Comparison of ENCODE assay signal across 15 cellular contexts in genomic region chr15:62874064-62874463, GRCh38.
A peak's percentile ranks its signal among the peaks of the same experiment; 100 is the strongest.
DNase-seq lines count a peak whose midpoint lies in the region; ATAC-seq, FAIRE-seq and TF ChIP-seq lines count a peak whose summit lies in the region.
"Had no signal": no experiment of that assay in that cellular context is flagged by ENCODE, and none has a peak within 500 bp of the region (broad histone marks: within the 10 kb centered on the region; RNA-seq: fewer than 3 reads in every experiment).

No MANE protein-coding gene starts in this region.

- no peaks in the 10 kb centered on the region for H3K36me3 ChIP-seq in astrocyte (ENCODE audit: insufficient read depth, low read length)
- no peaks in the 10 kb centered on the region for H3K36me3 ChIP-seq in rectal smooth muscle tissue (ENCODE audit: control insufficient read depth, insufficient read depth, low read length)
- no peaks in the 10 kb centered on the region for H3K36me3 ChIP-seq in transverse colon
- H3K36me3 ChIP-seq: BLaER1 had no signal

- no peak overlapping the region for H2AK5ac ChIP-seq in H9 (ENCODE audit: insufficient read length, low read length)

- no peak overlapping the region for H2BK15ac ChIP-seq in H9 (ENCODE audit: low read depth, low read length)

- H3K4me1 ChIP-seq in astrocyte (ENCODE audit: insufficient read depth, low read length) (peaks cover 6% of the 10 kb centered on the region), rectal smooth muscle tissue (ENCODE audit: control insufficient read depth, insufficient read depth, low read length) (peaks cover 45% of the 10 kb centered on the region), transverse colon (peaks cover 6 to 53% (median 40%) of the 10 kb centered on the region in 4 donors), H9 (ENCODE audit: insufficient read depth, low read length) (peaks cover 2% of the 10 kb centered on the region; the same call in 1 of the 2 replicates)
- H3K4me1 ChIP-seq: Caco-2 had no signal

- TF ChIP-seq POLR2A in transverse colon (IDR thresholded peaks at IDR 0.05): no peak

- in situ Hi-C loops in transverse colon (cut with MboI; ENCODE audit: low pct_ligation_motif_present in 1 of 4, low pct_unique_long_range_greater_than_20kb in 1 of 4, low sequenced_read_pairs in 3 of 4): no loop called here

- no peak overlapping the region for H3K27ac ChIP-seq in astrocyte (ENCODE audit: low read depth, low read length)
- H3K27ac ChIP-seq in rectal smooth muscle tissue (ENCODE audit: low read depth, low read length): peak overlapping the region; percentile 95
- H3K27ac ChIP-seq in transverse colon: peak overlapping the region; percentile 70 to 85 (median 78)
- H3K27ac ChIP-seq in H9 (ENCODE audit: insufficient read length, low read depth, low read length): no peak overlapping the region
- H3K27ac ChIP-seq: BLaER1, HL-60 had no signal

- FAIRE-seq in astrocyte (lab: Jason Lieb, UNC) (no peak), D721Med (lab: Jason Lieb, UNC) (no peak)

- H3K9me3 Mint-ChIP-seq in astrocyte (ENCODE audit: unreplicated experiment) (peaks cover 10% of the 10 kb centered on the region), H9 (peaks cover 6 to 8% of the 10 kb centered on the region in 2 experiments)

- H3K36me3 Mint-ChIP-seq in astrocyte (ENCODE audit: low read depth, unreplicated experiment) (no peaks in the 10 kb centered on the region), H9 (ENCODE audit: insufficient read depth in 1 of 3, low read depth in 3 of 3) (peaks cover 2 to 14% (median 5%) of the 10 kb centered on the region in 3 experiments; a peak in 5 of 7 replicates)
- H3K36me3 Mint-ChIP-seq: CD8-positive, alpha-beta memory T cell had no signal

- peak overlapping the region; percentile 89 for H3K27ac Mint-ChIP-seq in astrocyte (ENCODE audit: unreplicated experiment)
- peak overlapping the region in 1 of 3 experiments; percentile 18; a peak in 1 of 7 replicates for H3K27ac Mint-ChIP-seq in H9
- H3K27ac Mint-ChIP-seq: CD8-positive, alpha-beta memory T cell had no signal

- no peaks in the 10 kb centered on the region for H3K9me3 ChIP-seq in astrocyte (ENCODE audit: insufficient read depth, low read depth, low read length)
- H3K9me3 ChIP-seq in transverse colon: no peaks in the 10 kb centered on the region
- no peaks in the 10 kb centered on the region for H3K9me3 ChIP-seq in H9 (ENCODE audit: control insufficient read depth, low read depth, low read length)
- H3K9me3 ChIP-seq: BLaER1, Caco-2 had no signal

- H2BK12ac ChIP-seq in H9 (ENCODE audit: insufficient read length, low read depth, low read length): no peak overlapping the region

- H4K5ac ChIP-seq in H9 (ENCODE audit: insufficient read length, low read depth, low read length): no peak overlapping the region

- H3K23ac ChIP-seq in H9 (ENCODE audit: insufficient read length, low read depth, low read length): no peak overlapping the region

- no peak overlapping the region for H3K4me3 ChIP-seq in astrocyte (ENCODE audit: insufficient read depth, low read depth, low read length)
- H3K4me3 ChIP-seq in rectal smooth muscle tissue (ENCODE audit: low read length): no peak overlapping the region
- H3K4me3 ChIP-seq in transverse colon: no peak overlapping the region
- H3K4me3 ChIP-seq: BLaER1 had no signal

- no peak overlapping the region for H3K4me2 ChIP-seq in astrocyte (ENCODE audit: low read length)
- H3K4me2 ChIP-seq in H9 (ENCODE audit: insufficient read depth, insufficient read length, low read length): no peak overlapping the region
- H3K4me2 ChIP-seq: BLaER1 had no signal

- no peak overlapping the region for H4K8ac ChIP-seq in H9 (replicated peaks; ENCODE audit: insufficient read length, low read depth, low read length)

- no peak overlapping the region for H2BK5ac ChIP-seq in H9 (ENCODE audit: insufficient read length, low read length)

- H2BK120ac ChIP-seq in H9 (ENCODE audit: low read depth, low read length, poor library complexity, severe bottlenecking): no peak overlapping the region

- H3K4me1 Mint-ChIP-seq in astrocyte (ENCODE audit: low read depth, unreplicated experiment) (peaks cover 13% of the 10 kb centered on the region), H9 (peaks cover 38% of the 10 kb centered on the region in 2 experiments)
- H3K4me1 Mint-ChIP-seq: CD8-positive, alpha-beta memory T cell had no signal

- no peak overlapping the region for H3T11ph ChIP-seq in H9 (ENCODE audit: low read length)

- H3K14ac ChIP-seq in H9 (ENCODE audit: insufficient read depth, low read length): no peak overlapping the region

- H3K79me1 ChIP-seq in H9 (ENCODE audit: insufficient read depth, low read depth, low read length, poor library complexity, severe bottlenecking): no peaks in the 10 kb centered on the region

- TF ChIP-seq EP300 in transverse colon (IDR thresholded peaks at IDR 0.05; ENCODE audit: low read depth): no peak

- H3K27me3 Mint-ChIP-seq in astrocyte (ENCODE audit: low read depth, unreplicated experiment) (no peaks in the 10 kb centered on the region), H9 (ENCODE audit: low read depth) (peaks cover 7% of the 10 kb centered on the region)

- H3K4ac ChIP-seq in H9 (ENCODE audit: low read depth, low read length): no peak overlapping the region

- H3K23me2 ChIP-seq in H9 (ENCODE audit: insufficient read length, low read depth, low read length, poor library complexity, severe bottlenecking): no peaks in the 10 kb centered on the region

- H4K91ac ChIP-seq in H9 (ENCODE audit: insufficient read length, low read depth, low read length): no peak overlapping the region

- H3K9ac ChIP-seq in astrocyte (ENCODE audit: low read length) (no peak overlapping the region), rectal smooth muscle tissue (ENCODE audit: low read length) (no peak overlapping the region), H9 (ENCODE audit: extremely low read depth, insufficient read length, low read length) (no peak overlapping the region)
- H3K9ac ChIP-seq: BLaER1 had no signal

- DNase-seq in astrocyte (ENCODE audit: low read depth): no peak
- no peak for DNase-seq in left colon
- no peak for DNase-seq in transverse colon
- no peak for DNase-seq in GM10266 (ENCODE audit: extremely low spot score)
- no peak for DNase-seq in H9
- DNase-seq in D721Med (ENCODE audit: insufficient read length, low spot score): no peak
- DNase-seq: 8988T; AML-193; Caco-2; CD8-positive, alpha-beta memory T cell; DMS53; GF-D8 had no signal

- intact Hi-C loops in left colon (cut with DNase I, micrococcal nuclease): no loop called here
- intact Hi-C loops in transverse colon (cut with DNase I; ENCODE audit: low total_unique reads): no loop called here

- H4K20me1 ChIP-seq in astrocyte (ENCODE audit: insufficient read depth, low read length): no peaks in the 10 kb centered on the region
- H4K20me1 ChIP-seq in H9 (ENCODE audit: control insufficient read depth, insufficient read depth, insufficient read length): no peaks in the 10 kb centered on the region
- H4K20me1 ChIP-seq: BLaER1 had no signal

- H3K4me3 Mint-ChIP-seq in astrocyte (ENCODE audit: unreplicated experiment) (no peak overlapping the region), H9 (no peak overlapping the region)
- H3K4me3 Mint-ChIP-seq: CD8-positive, alpha-beta memory T cell had no signal

- H3K79me2 ChIP-seq in astrocyte (ENCODE audit: insufficient read depth, low read length): no peaks in the 10 kb centered on the region
- no peaks in the 10 kb centered on the region for H3K79me2 ChIP-seq in H9 (ENCODE audit: insufficient read depth, low read length)

- no peak overlapping the region for H3K56ac ChIP-seq in H9 (ENCODE audit: insufficient read length, low read depth, low read length)

- peak; percentile 82 for ATAC-seq in left colon

- WGBS in transverse colon (ENCODE audit: low coverage in 1 of 2), 2 donors: 53 to 54% methylated on average over 3 of the region's 3 CpGs
- no CpG with 5 or more reads among the region's 3 CpGs for WGBS in H9 (ENCODE audit: extremely low coverage, insufficient read length, low lambda C conversion rate)

- H2AFZ ChIP-seq in astrocyte (ENCODE audit: low read depth, low read length) (no peak overlapping the region), H9 (ENCODE audit: low read length) (no peak overlapping the region)

- no peak overlapping the region for H2BK20ac ChIP-seq in H9 (ENCODE audit: low read depth, low read length, poor library complexity, severe bottlenecking)

- H3K18ac ChIP-seq in H9 (ENCODE audit: insufficient read length, low read depth, low read length): no peak overlapping the region

- TF ChIP-seq CTCF in astrocyte (IDR thresholded peaks at IDR 0.05; ENCODE audit: insufficient read depth, low read depth, low read length): no peak
- TF ChIP-seq CTCF in transverse colon (IDR thresholded peaks at IDR 0.05): no peak
- no peak for TF ChIP-seq CTCF in GM10266 (IDR thresholded peaks at IDR 0.05; ENCODE audit: control insufficient read depth, insufficient read depth, low read depth, missing control alignments)
- no peak for TF ChIP-seq CTCF in H9 (conservative IDR thresholded peaks at IDR 0.05)
- no peak for TF ChIP-seq CTCF in D721Med (IDR thresholded peaks at IDR 0.05; ENCODE audit: insufficient read depth, missing control alignments)

- H3K27me3 ChIP-seq in astrocyte (ENCODE audit: insufficient read depth, low read length) (no peaks in the 10 kb centered on the region), rectal smooth muscle tissue (ENCODE audit: control insufficient read depth, insufficient read depth, low read length) (no peaks in the 10 kb centered on the region), transverse colon (no peaks in the 10 kb centered on the region), H9 (ENCODE audit: insufficient read depth, low read length) (no peaks in the 10 kb centered on the region)
- H3K27me3 ChIP-seq: BLaER1 had no signal

Comparison
In these comparisons a context has a peak if more than half of its experiments do, and no peak if none do; other contexts are left out.
1. H3K27ac ChIP-seq: peak in rectal smooth muscle tissue (single experiment) and transverse colon (4 of 4); none in astrocyte (single experiment) and H9 (single experiment).